ENCODE assay signal across 32 cellular contexts in the genomic region with DNA sequence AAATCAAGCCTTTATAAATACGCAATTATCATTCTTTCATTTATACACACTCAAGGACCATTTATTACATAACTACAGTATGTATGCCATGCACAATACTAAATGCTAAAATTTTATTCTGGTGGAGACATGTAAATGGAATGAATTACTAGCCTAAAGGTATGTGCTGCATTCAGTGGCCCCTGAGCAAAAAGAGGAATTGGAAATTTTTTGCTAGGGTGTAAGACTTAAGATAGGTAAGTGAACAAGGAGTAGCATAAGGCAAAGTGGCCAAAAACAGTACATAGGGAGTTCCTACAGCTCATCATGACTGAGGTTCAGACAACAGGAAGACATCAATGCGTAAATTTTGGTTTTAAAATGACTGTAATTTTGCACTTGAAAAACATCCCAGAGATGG. TPM values are rescaled to one million over a fixed set of nuclear protein-coding genes. Genes with fewer than 3 reads are reported as not detected.
DNase-seq lines count a peak whose midpoint lies in the region; ATAC-seq and TF ChIP-seq lines count a peak whose summit lies in the region.
"Had no signal": no experiment of that assay in that cellular context is flagged by ENCODE, and none has a peak within 500 bp of the region (broad histone marks: within the 10 kb centered on the region; RNA-seq: fewer than 3 reads in every experiment).

No MANE protein-coding gene starts in this region.

- no peak overlapping the region for H3K27ac ChIP-seq in HEK293 (ENCODE audit: extremely low read depth, low read depth, low read length)
- H3K27ac ChIP-seq: dorsolateral prefrontal cortex, esophagus muscularis mucosa, lower lobe of right lung, parathyroid adenoma, skin epidermis had no signal

- no peak overlapping the region for H3K4me3 ChIP-seq in HEK293 (ENCODE audit: low read depth, low read length)
- H3K4me3 ChIP-seq: dorsolateral prefrontal cortex, esophagus muscularis mucosa, GM23338, lower lobe of right lung, skin epidermis had no signal

- peaks cover 12% of the 10 kb centered on the region in 2 experiments for H3K36me3 ChIP-seq in HEK293 (ENCODE audit: control insufficient read depth in 2 of 2, insufficient read depth in 1 of 2, low read length in 2 of 2)

- TF ChIP-seq CTCF in HEK293 (tag by site-specific recombination; IDR thresholded peaks at IDR 0.05), result no peak

- H3K4me3 Mint-ChIP-seq in activated T-cell treated with anti-CD3 and anti-CD28 coated beads, Interleukin-2, amount 50 U/mL, for 72 hours, result peak overlapping the region in 1 of 2 donors; percentile 90
- no peak overlapping the region for H3K4me3 Mint-ChIP-seq in activated T-cell treated with anti-CD3 and anti-CD28 coated beads, Interleukin-2, amount 50 U/mL, for 4 hours
- no peak overlapping the region for H3K4me3 Mint-ChIP-seq in activated CD4-positive, alpha-beta memory T cell treated with anti-CD3 and anti-CD28 coated beads for 36 hours
- H3K4me3 Mint-ChIP-seq in natural killer cell treated with Interleukin-12 subunit alpha and Interleukin-12 subunit beta and Interleukin-15 and Interleukin-18, amount 100 ng/mL, for 72 hours, result peak overlapping the region; percentile 6
- H3K4me3 Mint-ChIP-seq: activated naive CD4-positive, alpha-beta T cell treated with anti-CD3 and anti-CD28 coated beads, Interleukin-2, amount 50 U/mL, for 24 hours; activated T-helper 1 cell treated with anti-CD3 and anti-CD28 coated beads, Interleukin-12 subunit alpha, Interleukin-12 subunit beta, Interleukin-2, Interleukin-4 antibody, amounts not matched to agents 30 ng/mL and 10 ng/mL and 1 ng/mL, durations not matched to agents 14 hours and 24 hours and 36 hours; GM23338; HFFc6; stimulated activated memory B cell treated with anti-CD40 and anti-IgM and Interleukin-4, amounts not matched to agents 10 μg/mL and 1 μg/mL and 100 μg/mL, for 72 hours had no signal

- ATAC-seq in activated T-cell treated with anti-CD3 and anti-CD28 coated beads, Interleukin-2, amount 50 U/mL, for 72 hours (replicated peaks in 1 of 2), result no peak
- no peak for ATAC-seq in activated T-cell treated with anti-CD3 and anti-CD28 coated beads, Interleukin-2, amount 50 U/mL, for 4 hours
- no peak for ATAC-seq in natural killer cell treated with Interleukin-12 subunit alpha and Interleukin-12 subunit beta and Interleukin-15 and Interleukin-18, amount 100 ng/mL, for 72 hours
- no peak for ATAC-seq in GM18858 (IDR thresholded peaks at IDR 0.05; ENCODE audit: unreplicated experiment)
- no peak for ATAC-seq in HG02973 (IDR thresholded peaks at IDR 0.05; ENCODE audit: unreplicated experiment)
- ATAC-seq: GM23338; lower lobe of right lung; stimulated activated memory B cell treated with anti-CD40 and anti-IgM and Interleukin-4, amounts not matched to agents 10 μg/mL and 1 μg/mL and 100 μg/mL, for 72 hours had no signal

- DNase-seq in activated T-cell treated with anti-CD3 and anti-CD28 coated beads, Interleukin-2, amount 50 U/mL, for 72 hours, result no peak
- no peak for DNase-seq in activated T-cell treated with anti-CD3 and anti-CD28 coated beads, Interleukin-2, amount 50 U/mL, for 4 hours
- no peak for DNase-seq in activated CD4-positive, alpha-beta memory T cell treated with anti-CD3 and anti-CD28 coated beads for 36 hours
- no peak for DNase-seq in natural killer cell treated with Interleukin-12 subunit alpha and Interleukin-12 subunit beta and Interleukin-15 and Interleukin-18, amount 100 ng/mL, for 72 hours (ENCODE audit: low spot score)
- DNase-seq in H4 (ENCODE audit: low spot score), result no peak
- DNase-seq: activated CD4-positive, alpha-beta T cell treated with anti-CD3 and anti-CD28 coated beads, Interleukin-2, amount 50 U/mL, for 1 hour; activated CD4-positive, CD25-positive, alpha-beta regulatory T cell; amniotic stem cell; DND-41; dorsolateral prefrontal cortex; foreskin fibroblast; head of caudate nucleus; HFFc6; kidney; lower lobe of right lung; MV-4-11; NCI-H146; NCI-H446 treated with DMSO at 0.1 percent for 48 hours; retina; substantia nigra had no signal

- H3K27me3 Mint-ChIP-seq in activated T-cell treated with anti-CD3 and anti-CD28 coated beads, Interleukin-2, amount 50 U/mL, for 72 hours (ENCODE audit: low read depth), result no peaks in the 10 kb centered on the region
- H3K27me3 Mint-ChIP-seq in activated T-cell treated with anti-CD3 and anti-CD28 coated beads, Interleukin-2, amount 50 U/mL, for 4 hours (ENCODE audit: low read depth), result no peaks in the 10 kb centered on the region
- no peaks in the 10 kb centered on the region for H3K27me3 Mint-ChIP-seq in activated CD4-positive, alpha-beta memory T cell treated with anti-CD3 and anti-CD28 coated beads for 36 hours
- no peaks in the 10 kb centered on the region for H3K27me3 Mint-ChIP-seq in natural killer cell treated with Interleukin-12 subunit alpha and Interleukin-12 subunit beta and Interleukin-15 and Interleukin-18, amount 100 ng/mL, for 72 hours
- H3K27me3 Mint-ChIP-seq: activated naive CD4-positive, alpha-beta T cell treated with anti-CD3 and anti-CD28 coated beads, Interleukin-2, amount 50 U/mL, for 24 hours; stimulated activated memory B cell treated with anti-CD40 and anti-IgM and Interleukin-4, amounts not matched to agents 10 μg/mL and 1 μg/mL and 100 μg/mL, for 72 hours; type B pancreatic cell had no signal

- peak overlapping the region; percentile 23 for H3K27ac Mint-ChIP-seq in activated T-cell treated with anti-CD3 and anti-CD28 coated beads, Interleukin-2, amount 50 U/mL, for 72 hours
- peak overlapping the region; percentile 7 for H3K27ac Mint-ChIP-seq in activated CD4-positive, alpha-beta memory T cell treated with anti-CD3 and anti-CD28 coated beads for 36 hours
- H3K27ac Mint-ChIP-seq in natural killer cell treated with Interleukin-12 subunit alpha and Interleukin-12 subunit beta and Interleukin-15 and Interleukin-18, amount 100 ng/mL, for 72 hours, result peak overlapping the region in 1 of 2 donors; percentile 5
- H3K27ac Mint-ChIP-seq: activated T-helper 1 cell treated with anti-CD3 and anti-CD28 coated beads, Interleukin-12 subunit alpha, Interleukin-12 subunit beta, Interleukin-2, Interleukin-4 antibody, amounts not matched to agents 30 ng/mL and 10 ng/mL and 1 ng/mL, durations not matched to agents 14 hours and 24 hours and 36 hours; brain; GM23338; HFFc6; stimulated activated memory B cell treated with anti-CD40 and anti-IgM and Interleukin-4, amounts not matched to agents 10 μg/mL and 1 μg/mL and 100 μg/mL, for 72 hours had no signal

- CTCF ChIA-PET in HEK293 (lab: Yijun Ruan, JAX), result interaction anchor here (0.7 to 3.8 kb wide), 6 partner anchors 25 to 969 kb away, joined by 3 to 22 read pairs (median 3); partner anchors contain the start of gene MAP7
- CTCF ChIA-PET in activated CD4-positive, alpha-beta memory T cell treated with anti-CD3 and anti-CD28 coated beads for 36 hours (lab: Charles Lee), result interaction anchor here (0.7 to 1.5 kb wide), 4 partner anchors 14 to 298 kb away, joined by 3 read pairs; partner anchors contain the start of gene MAP7

- intact Hi-C loops in activated CD4-positive, alpha-beta memory T cell treated with anti-CD3 and anti-CD28 coated beads for 36 hours (cut with micrococcal nuclease), result loop anchor here (10.0 kb wide), 1 partner anchor 302 kb away; the partner anchor contains the start of gene MAP7

- POLR2A ChIA-PET in HEK293 (lab: Yijun Ruan, JAX), result interaction anchor here (1.0 to 7.0 kb wide), 3 partner anchors 21 to 295 kb away, joined by 6 to 80 read pairs (median 11); partner anchors contain the start of gene BCLAF1
- POLR2A ChIA-PET in activated CD4-positive, alpha-beta memory T cell treated with anti-CD3 and anti-CD28 coated beads for 36 hours (lab: Charles Lee), result interaction anchor here (1.2 to 6.3 kb wide), 3 partner anchors 11 to 36 kb away, joined by 3 to 85 read pairs (median 5); partner anchors contain the start of gene BCLAF1

- peaks cover 16 to 23% of the 10 kb centered on the region in 2 donors for H3K36me3 Mint-ChIP-seq in activated T-cell treated with anti-CD3 and anti-CD28 coated beads, Interleukin-2, amount 50 U/mL, for 72 hours (ENCODE audit: insufficient read depth in 2 of 2)
- peaks cover 7% of the 10 kb centered on the region for H3K36me3 Mint-ChIP-seq in activated T-cell treated with anti-CD3 and anti-CD28 coated beads, Interleukin-2, amount 50 U/mL, for 4 hours (ENCODE audit: insufficient read depth)
- H3K36me3 Mint-ChIP-seq in activated CD4-positive, alpha-beta memory T cell treated with anti-CD3 and anti-CD28 coated beads for 36 hours, result peaks cover 28% of the 10 kb centered on the region
- peaks cover 8% of the 10 kb centered on the region for H3K36me3 Mint-ChIP-seq in natural killer cell treated with Interleukin-12 subunit alpha and Interleukin-12 subunit beta and Interleukin-15 and Interleukin-18, amount 100 ng/mL, for 72 hours
- H3K36me3 Mint-ChIP-seq: activated naive CD4-positive, alpha-beta T cell treated with anti-CD3 and anti-CD28 coated beads, Interleukin-2, amount 50 U/mL, for 24 hours had no signal

- H3K9me3 ChIP-seq in HEK293 (ENCODE audit: control insufficient read depth, insufficient read depth, low read depth, low read length), result no peaks in the 10 kb centered on the region
- H3K9me3 ChIP-seq: esophagus muscularis mucosa, lower lobe of right lung had no signal

- no peaks in the 10 kb centered on the region for H3K9me3 Mint-ChIP-seq in activated T-cell treated with anti-CD3 and anti-CD28 coated beads, Interleukin-2, amount 50 U/mL, for 72 hours
- no peaks in the 10 kb centered on the region for H3K9me3 Mint-ChIP-seq in activated T-cell treated with anti-CD3 and anti-CD28 coated beads, Interleukin-2, amount 50 U/mL, for 4 hours
- no peaks in the 10 kb centered on the region for H3K9me3 Mint-ChIP-seq in activated CD4-positive, alpha-beta memory T cell treated with anti-CD3 and anti-CD28 coated beads for 36 hours
- H3K9me3 Mint-ChIP-seq in natural killer cell treated with Interleukin-12 subunit alpha and Interleukin-12 subunit beta and Interleukin-15 and Interleukin-18, amount 100 ng/mL, for 72 hours, result no peaks in the 10 kb centered on the region
- H3K9me3 Mint-ChIP-seq: activated naive CD4-positive, alpha-beta T cell treated with anti-CD3 and anti-CD28 coated beads, Interleukin-2, amount 50 U/mL, for 24 hours; activated T-helper 1 cell treated with anti-CD3 and anti-CD28 coated beads, Interleukin-12 subunit alpha, Interleukin-12 subunit beta, Interleukin-2, Interleukin-4 antibody, amounts not matched to agents 30 ng/mL and 10 ng/mL and 1 ng/mL, durations not matched to agents 14 hours and 24 hours and 36 hours; brain; GM23338; HFFc6; stimulated activated memory B cell treated with anti-CD40 and anti-IgM and Interleukin-4, amounts not matched to agents 10 μg/mL and 1 μg/mL and 100 μg/mL, for 72 hours; type B pancreatic cell had no signal

- peaks cover 12% of the 10 kb centered on the region; the same call in 1 of the 2 replicates for H3K4me1 ChIP-seq in HEK293 (ENCODE audit: control insufficient read depth, insufficient read depth, low read length)

- peaks cover 51% of the 10 kb centered on the region for H3K4me1 Mint-ChIP-seq in activated T-cell treated with anti-CD3 and anti-CD28 coated beads, Interleukin-2, amount 50 U/mL, for 72 hours (ENCODE audit: low read depth)
- peaks cover 36% of the 10 kb centered on the region for H3K4me1 Mint-ChIP-seq in activated T-cell treated with anti-CD3 and anti-CD28 coated beads, Interleukin-2, amount 50 U/mL, for 4 hours (ENCODE audit: low read depth)
- peaks cover 48% of the 10 kb centered on the region for H3K4me1 Mint-ChIP-seq in activated CD4-positive, alpha-beta memory T cell treated with anti-CD3 and anti-CD28 coated beads for 36 hours (ENCODE audit: low read depth)
- peaks cover 41 to 61% of the 10 kb centered on the region in 2 donors for H3K4me1 Mint-ChIP-seq in natural killer cell treated with Interleukin-12 subunit alpha and Interleukin-12 subunit beta and Interleukin-15 and Interleukin-18, amount 100 ng/mL, for 72 hours (ENCODE audit: low read depth in 2 of 2)

RNA-seq across cellular contexts. Expression of gene MTFR2, which starts 2.3 kb away (rescaled TPM):
- 10 to 100 TPM; 29.4 to 34.3 TPM for total RNA-seq in activated T-cell treated with anti-CD3 and anti-CD28 coated beads, Interleukin-2, amount 50 U/mL, for 72 hours
- 10 to 100 TPM in 2 of 3 donors, 1 to 10 TPM in 1; 9.9 to 16.7 (median 13.4) TPM for total RNA-seq in activated T-cell treated with anti-CD3 and anti-CD28 coated beads, Interleukin-2, amount 50 U/mL, for 4 hours
- 10 to 100 TPM; 24.2 to 25.2 TPM for total RNA-seq in activated CD4-positive, alpha-beta memory T cell treated with anti-CD3 and anti-CD28 coated beads for 36 hours
- total RNA-seq in natural killer cell treated with Interleukin-12 subunit alpha and Interleukin-12 subunit beta and Interleukin-15 and Interleukin-18, amount 100 ng/mL, for 72 hours, result 10 to 100 TPM; 14.9 to 26.1 TPM
- 2.1 and 4.5 TPM in 2 replicates for total RNA-seq in H4 (2014; rRNA removed; shearing (Covaris generic))

RNA-seq across cellular contexts. Expression of gene BCLAF1, which starts 37.2 kb away (rescaled TPM):
- total RNA-seq in activated T-cell treated with anti-CD3 and anti-CD28 coated beads, Interleukin-2, amount 50 U/mL, for 72 hours, result 100 to 1,000 TPM; 146 to 151 TPM
- 100 to 1,000 TPM; 241 to 270 (median 261) TPM for total RNA-seq in activated T-cell treated with anti-CD3 and anti-CD28 coated beads, Interleukin-2, amount 50 U/mL, for 4 hours
- total RNA-seq in activated CD4-positive, alpha-beta memory T cell treated with anti-CD3 and anti-CD28 coated beads for 36 hours, result 100 to 1,000 TPM; 103 to 107 TPM
- total RNA-seq in natural killer cell treated with Interleukin-12 subunit alpha and Interleukin-12 subunit beta and Interleukin-15 and Interleukin-18, amount 100 ng/mL, for 72 hours, result 100 to 1,000 TPM; 200 to 203 TPM
- 70.0 and 71.3 TPM in 2 replicates for total RNA-seq in H4 (2014; rRNA removed; shearing (Covaris generic))
